8 cellular contexts compared by ENCODE assay signal in the genomic region with DNA sequence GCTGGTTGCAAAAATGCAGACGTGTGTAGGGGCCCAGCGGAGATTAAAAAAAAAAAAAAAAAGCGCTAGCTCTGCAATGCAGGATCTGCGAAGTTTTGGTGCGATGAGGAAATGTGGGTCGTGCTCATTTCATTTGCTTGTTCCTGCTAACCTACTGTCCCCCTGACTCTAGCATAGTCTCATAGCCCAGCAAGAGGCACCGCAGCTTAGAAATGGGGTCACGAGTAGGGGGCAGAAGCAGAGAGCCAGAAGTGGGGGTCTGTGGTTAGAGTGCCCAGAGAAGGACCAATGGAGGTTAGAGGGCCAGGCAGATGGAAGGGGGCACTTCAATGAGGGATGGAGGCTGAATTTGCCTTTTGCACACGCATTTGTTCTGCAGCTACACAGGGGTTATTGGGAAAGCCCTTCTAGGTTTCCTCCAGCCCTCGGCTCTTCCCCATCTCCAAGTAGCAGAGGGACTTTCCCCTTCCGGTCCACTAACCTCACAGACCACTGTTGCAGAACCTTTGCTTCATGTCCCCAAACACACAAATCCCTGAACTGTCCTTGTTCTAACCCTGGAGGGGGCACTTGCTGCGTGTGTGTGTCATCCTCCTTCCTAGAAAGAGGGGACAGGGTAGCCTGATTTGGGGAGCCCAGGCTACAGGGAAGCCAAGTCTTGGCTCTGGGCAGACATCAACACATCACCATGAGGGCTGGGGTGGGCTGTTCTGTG. TPM values are rescaled to one million over a fixed set of nuclear protein-coding genes. Genes with fewer than 3 reads are reported as not detected.
DNase-seq lines count a peak whose midpoint lies in the region; ATAC-seq, FAIRE-seq and TF ChIP-seq lines count a peak whose summit lies in the region.

No MANE protein-coding gene starts in this region.

- FAIRE-seq in HTR-8/SVneo (lab: Jason Lieb, UNC), result no peak
- FAIRE-seq in D721Med (lab: Jason Lieb, UNC), result no peak

- H3K9ac ChIP-seq in mammary epithelial cell (ENCODE audit: insufficient read depth, low read length), result peak overlapping the region; percentile 58

- peak overlapping the region; percentile 90 to 97 for H3K27ac ChIP-seq in right atrium auricular region
- H3K27ac ChIP-seq in mammary epithelial cell (ENCODE audit: insufficient read depth, low read depth, low read length), result peak overlapping the region; percentile 63
- peak overlapping the region; percentile 92 for H3K27ac ChIP-seq in muscle layer of duodenum (ENCODE audit: low read length)

- H3K27me3 ChIP-seq in right atrium auricular region (no peaks in the 10 kb centered on the region), mammary epithelial cell (ENCODE audit: insufficient read depth, low read length) (no peaks in the 10 kb centered on the region), muscle layer of duodenum (ENCODE audit: low read depth, low read length) (no peaks in the 10 kb centered on the region)

- no peak for DNase-seq in right atrium auricular region (ENCODE audit: low spot score)
- DNase-seq in Right ventricle myocardium superior, result no peak
- DNase-seq in mammary epithelial cell, result no peak
- DNase-seq in HTR-8/SVneo (ENCODE audit: insufficient read length, low spot score), result no peak
- no peak for DNase-seq in D721Med (ENCODE audit: insufficient read length, low spot score)
- DNase-seq in NCI-H2107 treated with DMSO at 0.1 percent for 48 hours (lab: John Stamatoyannopoulos, UW; ENCODE audit: unreplicated experiment), result no peak

- no TSS peak for BruUV-seq in mammary epithelial cell (replicated peaks; lab: Mats Ljungman, UMichigan)

- TF ChIP-seq CTCF in right atrium auricular region (IDR thresholded peaks at IDR 0.05) (no peak), mammary epithelial cell (conservative IDR thresholded peaks at IDR 0.05 in 1 of 2, IDR thresholded peaks at IDR 0.05 in 1 of 2; ENCODE audit: extremely low read depth in 1 of 2, insufficient read depth in 1 of 2, low read depth in 1 of 2, low read length in 2 of 2) (no peak), D721Med (IDR thresholded peaks at IDR 0.05; ENCODE audit: insufficient read depth, missing control alignments) (no peak)

- H3K9me3 ChIP-seq in right atrium auricular region (no peaks in the 10 kb centered on the region), mammary epithelial cell (replicated peaks; ENCODE audit: insufficient read depth, low read length) (no peaks in the 10 kb centered on the region), muscle layer of duodenum (ENCODE audit: control insufficient read depth in 1 of 2, low read length in 2 of 2) (no peaks in the 10 kb centered on the region)

- H3K4me3 ChIP-seq in right atrium auricular region, result peak overlapping the region in 1 of 2 donors; percentile 1
- H3K4me3 ChIP-seq in mammary epithelial cell (replicated peaks in 1 of 3; ENCODE audit: insufficient read depth in 1 of 3, low read depth in 2 of 3, low read length in 3 of 3), result no peak overlapping the region
- H3K4me3 ChIP-seq in muscle layer of duodenum (ENCODE audit: low read depth in 1 of 2, low read length in 2 of 2), result peak overlapping the region in 1 of 2 donors; percentile 47

- H2AFZ ChIP-seq in mammary epithelial cell (ENCODE audit: low read depth, low read length), result peak overlapping the region; percentile 83

- H3K79me2 ChIP-seq in mammary epithelial cell (ENCODE audit: insufficient read depth, low read length), result no peaks in the 10 kb centered on the region

- no peaks in the 10 kb centered on the region for H3K36me3 ChIP-seq in right atrium auricular region
- no peaks in the 10 kb centered on the region for H3K36me3 ChIP-seq in mammary epithelial cell (ENCODE audit: insufficient read depth, low read length)
- H3K36me3 ChIP-seq in muscle layer of duodenum (ENCODE audit: control insufficient read depth in 1 of 2, insufficient read depth in 2 of 2, low read length in 2 of 2), result no peaks in the 10 kb centered on the region

- peaks cover 0 to 92% of the 10 kb centered on the region in 2 donors for H3K4me1 ChIP-seq in right atrium auricular region
- peaks cover 54% of the 10 kb centered on the region for H3K4me1 ChIP-seq in mammary epithelial cell (ENCODE audit: insufficient read depth, low read length)
- peaks cover 80 to 94% of the 10 kb centered on the region in 2 donors for H3K4me1 ChIP-seq in muscle layer of duodenum (ENCODE audit: control insufficient read depth in 1 of 2, insufficient read depth in 2 of 2, low read length in 2 of 2)

- no peaks in the 10 kb centered on the region for H4K20me1 ChIP-seq in mammary epithelial cell (ENCODE audit: insufficient read depth, low read length)

- in situ Hi-C loops in mammary epithelial cell (cut with MboI; ENCODE audit: low sequenced_read_pairs in 2 of 2), result no loop called here

- intact Hi-C loops in Right ventricle myocardium superior (cut with DNase I) (no loop called here), mammary epithelial cell (cut with micrococcal nuclease) (no loop called here)

- dilution Hi-C loops in mammary epithelial cell (cut with HindIII; ENCODE audit: low sequenced_read_pairs), result no loop called here

- H3K4me2 ChIP-seq in mammary epithelial cell (ENCODE audit: insufficient read depth, low read depth, low read length), result no peak overlapping the region

- CTCF ChIA-PET in mammary epithelial cell (lab: Charles Lee; ENCODE audit: low non-redundant PET), result no interaction called here

- no peak for ATAC-seq in Right ventricle myocardium superior (ENCODE audit: poor library complexity)
- ATAC-seq in GM19455 (IDR thresholded peaks at IDR 0.05; ENCODE audit: unreplicated experiment), result no peak

- WGBS in mammary epithelial cell (ENCODE audit: low coverage, missing lambda C conversion rate), result 96% methylated on average over 12 of the region's 12 CpGs

RNA-seq across cellular contexts. Expression of gene NR1D1, which starts 7.0 kb away (rescaled TPM):
- 1 to 10 TPM; 8.3 to 9.9 TPM for total RNA-seq in right atrium auricular region
- total RNA-seq in Right ventricle myocardium superior, result 21.1 TPM
- total RNA-seq in mammary epithelial cell, result 10 to 100 TPM in 1 of 2 donors, 1 to 10 TPM in 1; 2.0 to 25.9 TPM
- polyA plus RNA-seq in mammary epithelial cell, result 7.9 TPM
- polyA minus RNA-seq in mammary epithelial cell, result 41.0 TPM

RNA-seq across cellular contexts. Expression of gene MSL1, which starts 14.3 kb away (rescaled TPM):
- total RNA-seq in right atrium auricular region (10 to 100 TPM; 42.2 to 52.5 TPM), Right ventricle myocardium superior (46.8 TPM), mammary epithelial cell (10 to 100 TPM; 36.8 to 72.1 TPM)
- 41.3 TPM for polyA plus RNA-seq in mammary epithelial cell
- polyA minus RNA-seq in mammary epithelial cell, result 53.9 TPM

RNA-seq across cellular contexts. Expression of gene CASC3, which starts 32.9 kb away (rescaled TPM):
- total RNA-seq in right atrium auricular region (10 to 100 TPM; 26.0 to 35.5 TPM), Right ventricle myocardium superior (45.9 TPM), mammary epithelial cell (10 to 100 TPM; 28.7 to 61.9 TPM)
- 25.7 TPM for polyA plus RNA-seq in mammary epithelial cell
- 74.9 TPM for polyA minus RNA-seq in mammary epithelial cell

RNA-seq across cellular contexts. Expression of gene THRA, which starts 44.7 kb away (rescaled TPM):
- total RNA-seq in right atrium auricular region (10 to 100 TPM; 60.3 to 69.0 TPM), Right ventricle myocardium superior (80.0 TPM), mammary epithelial cell (10 to 100 TPM; 10.8 to 11.7 TPM)
- 10.0 TPM for polyA plus RNA-seq in mammary epithelial cell
- 33.1 TPM for polyA minus RNA-seq in mammary epithelial cell

RNA-seq across cellular contexts. Expression of gene MED24, which starts 53.2 kb away (rescaled TPM):
- total RNA-seq in right atrium auricular region, result 10 to 100 TPM; 44.2 to 44.7 TPM
- 54.0 TPM for total RNA-seq in Right ventricle myocardium superior
- 10 to 100 TPM; 59.3 to 85.6 TPM for total RNA-seq in mammary epithelial cell
- polyA plus RNA-seq in mammary epithelial cell, result 91.2 TPM
- polyA minus RNA-seq in mammary epithelial cell, result 116 TPM
